Comparison of ENCODE assay signal across 8 cellular contexts in genomic region chr14:77120771-77121743, GRCh38. TPM values are rescaled to one million over a fixed set of nuclear protein-coding genes. Genes with fewer than 3 reads are reported as not detected.
DNase-seq lines count a peak whose midpoint lies in the region; ATAC-seq and TF ChIP-seq lines count a peak whose summit lies in the region.

No MANE protein-coding gene starts in this region.

- no peak overlapping the region for H3K4me2 ChIP-seq in PC-3 (ENCODE audit: low read length)

- H3K27me3 ChIP-seq in psoas muscle (ENCODE audit: insufficient read depth in 3 of 3, low read length in 2 of 3) (no peaks in the 10 kb centered on the region), PC-3 (ENCODE audit: low read length) (no peaks in the 10 kb centered on the region)

- no peaks in the 10 kb centered on the region for H3K79me2 ChIP-seq in PC-3 (ENCODE audit: low read length)

- CTCF ChIA-PET in PC-3 (lab: Charles Lee), result no interaction called here

- WGBS in psoas muscle, 3 donors, result 37 to 50% (median 41%) methylated on average over 9 of the region's 9 CpGs

- BruUV-seq in PC-3 (replicated peaks; lab: Mats Ljungman, UMichigan), result no TSS peak

- H3K9me3 ChIP-seq in psoas muscle, result no peaks in the 10 kb centered on the region
- H3K9me3 ChIP-seq in PC-3 (ENCODE audit: low read length), result no peaks in the 10 kb centered on the region

- no peak overlapping the region for H3K9ac ChIP-seq in PC-3 (ENCODE audit: low read length)

- no peak overlapping the region for H3K4me3 ChIP-seq in coronary artery
- H3K4me3 ChIP-seq in psoas muscle, result peak overlapping the region; percentile 28
- H3K4me3 ChIP-seq in PC-3 (ENCODE audit: low read length), result no peak overlapping the region

- peaks cover 0 to 39% of the 10 kb centered on the region in 2 donors for H3K36me3 ChIP-seq in psoas muscle (ENCODE audit: insufficient read depth in 1 of 2, low read depth in 1 of 2)
- H3K36me3 ChIP-seq in PC-3 (ENCODE audit: low read depth, low read length), result no peaks in the 10 kb centered on the region; the same call in 1 of the 2 replicates

- POLR2A ChIA-PET in PC-3 (lab: Charles Lee; ENCODE audit: unreplicated experiment), result no interaction called here

- H3K4me1 ChIP-seq in psoas muscle (peaks cover 66% of the 10 kb centered on the region), PC-3 (ENCODE audit: insufficient read depth, low read length) (peaks cover 19% of the 10 kb centered on the region)

- H3F3A ChIP-seq in PC-3 (ENCODE audit: low read length, unreplicated experiment), result no peaks in the 10 kb centered on the region

- peak; percentile 87 for ATAC-seq in HG03159 (IDR thresholded peaks at IDR 0.05; ENCODE audit: unreplicated experiment)
- peak; percentile 22 to 63 (median 56) for ATAC-seq in psoas muscle
- no peak for ATAC-seq in PC-3

- DNase-seq in C1 segment of cervical spinal cord (lab: John Stamatoyannopoulos, UW), result peak in 10 of 14 donors; percentile 24 to 91 (median 55)
- DNase-seq in GM19238 (ENCODE audit: insufficient read length, low spot score), result peak; percentile 72
- peak; percentile 71 to 90 for DNase-seq in NOMO-1 (lab: John Stamatoyannopoulos, UW; ENCODE audit: unreplicated experiment in 2 of 2)
- DNase-seq in coronary artery (ENCODE audit: low spot score), result peak; percentile 36
- DNase-seq in psoas muscle, result no peak
- no peak for DNase-seq in stimulated activated CD4-positive, alpha-beta T cell treated with anti-CD3 and anti-CD28 coated beads, Interleukin-2, amount 100 ng/mL, for 48 hours
- DNase-seq in PC-3, result no peak

- no peak overlapping the region for H2AFZ ChIP-seq in PC-3 (ENCODE audit: low read length)

- intact Hi-C loops in psoas muscle (cut with DNase I), result no loop called here
- intact Hi-C loops in PC-3 (cut with micrococcal nuclease), result no loop called here

- TF ChIP-seq CTCF in coronary artery (IDR thresholded peaks at IDR 0.05) (no peak), psoas muscle (IDR thresholded peaks at IDR 0.05) (no peak), PC-3 (conservative IDR thresholded peaks at IDR 0.05; ENCODE audit: low read depth, low read length) (no peak)

- no peaks in the 10 kb centered on the region for H3K9me2 ChIP-seq in PC-3 (replicated peaks; ENCODE audit: low read length)

- peak overlapping the region in 1 of 2 donors; percentile 2 for H3K27ac ChIP-seq in coronary artery
- H3K27ac ChIP-seq in psoas muscle, result peak overlapping the region; percentile 73
- H3K27ac ChIP-seq in PC-3 (ENCODE audit: low read length), result no peak overlapping the region

- no peaks in the 10 kb centered on the region for H4K20me1 ChIP-seq in PC-3 (ENCODE audit: low read length)

RNA-seq across cellular contexts. Expression of gene ZDHHC22, which starts 20.5 kb away (rescaled TPM):
- total RNA-seq in psoas muscle (not detected), PC-3 (2014; rRNA removed) (0.15 and 0.81 TPM in 2 replicates)
- polyA plus RNA-seq in psoas muscle, result under 1 TPM in 2 of 3 donors, not detected in 1; 0.01 to 0.04 TPM

RNA-seq across cellular contexts. Expression of gene CIPC, which starts 23.0 kb away (rescaled TPM):
- total RNA-seq in psoas muscle (100 to 1,000 TPM in 3 of 4 donors, 10 to 100 TPM in 1; 83.8 to 133 (median 112) TPM), PC-3 (2014; rRNA removed) (26.0 and 26.6 TPM in 2 replicates)
- 100 to 1,000 TPM in 1 of 3 donors, 10 to 100 TPM in 2; 23.1 to 116 (median 54.9) TPM for polyA plus RNA-seq in psoas muscle

Comparison
In these comparisons a context has a peak if more than half of its experiments do, and no peak if none do; other contexts are left out.
1. DNase-seq: peak in C1 segment of cervical spinal cord (10 of 14), GM19238 (single experiment), NOMO-1 (2 of 2) and coronary artery (single experiment); none in psoas muscle (0 of 2), stimulated activated CD4-positive, alpha-beta T cell treated with anti-CD3 and anti-CD28 coated beads, Interleukin-2, amount 100 ng/mL, for 48 hours (0 of 2) and PC-3 (single experiment).